Comparison of ENCODE assay signal across 2 cellular contexts in genomic region chr18:70416496-70416895, GRCh38.
TF ChIP-seq lines count a peak whose summit lies in the region.

No MANE protein-coding gene starts in this region.

TF ChIP-seq in HepG2, 621 proteins besides CTCF, POLR2A, EP300 and RAD21:
- TF ChIP-seq ZNF770 (CRISPR knock-in tag; IDR thresholded peaks at IDR 0.05) (peak; percentile 21; the same call in 1 of the 2 replicates), ZNF777 (CRISPR knock-in tag; IDR thresholded peaks at IDR 0.05) (no peak)

TF ChIP-seq in IMR-90, 13 proteins besides CTCF, POLR2A, EP300 and RAD21:
- TF ChIP-seq RFX5 (IDR thresholded peaks at IDR 0.05; ENCODE audit: low read depth, low read length) (no peak), CEBPB (IDR thresholded peaks at IDR 0.05; ENCODE audit: low read depth, low read length) (no peak), ELK1 (IDR thresholded peaks at IDR 0.05; ENCODE audit: borderline replicate concordance, low read depth, low read length) (no peak), MXI1 (IDR thresholded peaks at IDR 0.05; ENCODE audit: borderline replicate concordance, low read depth, low read length) (no peak), CHD1 (IDR thresholded peaks at IDR 0.05; ENCODE audit: low read depth, low read length) (no peak), MAFK (IDR thresholded peaks at IDR 0.05; ENCODE audit: low read depth, low read length) (no peak), MAZ (IDR thresholded peaks at IDR 0.05; ENCODE audit: borderline replicate concordance, low read depth, low read length) (no peak), FOS (IDR thresholded peaks at IDR 0.05; ENCODE audit: low read depth, low read length) (no peak), BHLHE40 (IDR thresholded peaks at IDR 0.05; ENCODE audit: low read depth, low read length) (no peak), SMC3 (IDR thresholded peaks at IDR 0.05; ENCODE audit: low read depth, low read length) (no peak), USF2 (IDR thresholded peaks at IDR 0.05; ENCODE audit: low read depth, low read length) (no peak), RCOR1 (IDR thresholded peaks at IDR 0.05; ENCODE audit: insufficient replicate concordance, low read length) (no peak), NFE2L2 (IDR thresholded peaks at IDR 0.05; ENCODE audit: low read depth, low read length) (no peak)
